6 cellular contexts compared by ENCODE assay signal in genomic region chr1:1616838-1617237, GRCh38. TPM values are rescaled to one million over a fixed set of nuclear protein-coding genes. Genes with fewer than 3 reads are reported as not detected.
A peak's percentile ranks its signal among the peaks of the same experiment; 100 is the strongest.
DNase-seq lines count a peak whose midpoint lies in the region; ATAC-seq and TF ChIP-seq lines count a peak whose summit lies in the region.

No MANE protein-coding gene starts in this region.

- peak overlapping the region; percentile 68 for H3K27ac Mint-ChIP-seq in activated CD8-positive, alpha-beta memory T cell treated with anti-CD3 and anti-CD28 coated beads, Interleukin-2, amount 10 ng/mL, durations not matched to agents 7 days and 5 days

- TF ChIP-seq CTCF in transverse colon (IDR thresholded peaks at IDR 0.05): no peak

- intact Hi-C loops in left cardiac atrium (cut with DNase I) (no loop called here), transverse colon (cut with DNase I; ENCODE audit: low total_unique reads) (no loop called here)

- WGBS in transverse colon (ENCODE audit: low coverage in 1 of 2), 2 donors: 73% methylated on average over 17 of the region's 19 CpGs; no CpG with 5 or more reads in 1 of the 2 donors

- no peaks in the 10 kb centered on the region for H3K9me3 ChIP-seq in transverse colon

- peak overlapping the region in 1 of 4 donors; percentile 100 for H3K27ac ChIP-seq in transverse colon

- peaks cover 20 to 30% (median 28%) of the 10 kb centered on the region in 4 donors for H3K4me1 ChIP-seq in transverse colon

- H3K36me3 ChIP-seq in transverse colon: no peaks in the 10 kb centered on the region

- TF ChIP-seq POLR2A in transverse colon (IDR thresholded peaks at IDR 0.05): peak; percentile 6

- H3K4me1 Mint-ChIP-seq in activated CD8-positive, alpha-beta memory T cell treated with anti-CD3 and anti-CD28 coated beads, Interleukin-2, amount 10 ng/mL, durations not matched to agents 7 days and 5 days: peaks cover 31% of the 10 kb centered on the region

- CTCF ChIA-PET in activated CD8-positive, alpha-beta memory T cell treated with anti-CD3 and anti-CD28 coated beads, Interleukin-2, amount 10 ng/mL, durations not matched to agents 7 days and 5 days (lab: Charles Lee): interaction anchor here (4.9 kb wide), 1 partner anchor 13 kb away, joined by 30 read pairs; no protein-coding TSS in a partner anchor

- peak overlapping the region; percentile 49 to 98 (median 94) for H3K4me3 ChIP-seq in transverse colon

- peaks cover 4% of the 10 kb centered on the region for H3K36me3 Mint-ChIP-seq in activated CD8-positive, alpha-beta memory T cell treated with anti-CD3 and anti-CD28 coated beads, Interleukin-2, amount 10 ng/mL, durations not matched to agents 7 days and 5 days

- no peak for DNase-seq in activated CD8-positive, alpha-beta memory T cell treated with anti-CD3 and anti-CD28 coated beads, Interleukin-2, amount 10 ng/mL, durations not matched to agents 7 days and 5 days
- DNase-seq in activated CD8-positive, alpha-beta memory T cell treated with anti-CD3 and anti-CD28 coated beads, Interleukin-2, amount 50 U/mL, for 4 hours: no peak
- peak; percentile 40 for DNase-seq in left cardiac atrium
- DNase-seq in transverse colon: peak; percentile 7
- DNase-seq in AML-193 (lab: John Stamatoyannopoulos, UW): no peak

- in situ Hi-C loops in transverse colon (cut with MboI; ENCODE audit: low pct_ligation_motif_present in 1 of 4, low pct_unique_long_range_greater_than_20kb in 1 of 4, low sequenced_read_pairs in 3 of 4): no loop called here

- no peaks in the 10 kb centered on the region for H3K27me3 Mint-ChIP-seq in activated CD8-positive, alpha-beta memory T cell treated with anti-CD3 and anti-CD28 coated beads, Interleukin-2, amount 10 ng/mL, durations not matched to agents 7 days and 5 days

- ATAC-seq in activated CD8-positive, alpha-beta memory T cell treated with anti-CD3 and anti-CD28 coated beads, Interleukin-2, amount 10 ng/mL, durations not matched to agents 7 days and 5 days: no peak
- ATAC-seq in left cardiac atrium (no peak), GM19397 (IDR thresholded peaks at IDR 0.05; ENCODE audit: unreplicated experiment) (no peak)

- H3K9me3 Mint-ChIP-seq in activated CD8-positive, alpha-beta memory T cell treated with anti-CD3 and anti-CD28 coated beads, Interleukin-2, amount 10 ng/mL, durations not matched to agents 7 days and 5 days (ENCODE audit: low read depth): no peaks in the 10 kb centered on the region

- H3K27me3 ChIP-seq in transverse colon: no peaks in the 10 kb centered on the region

- TF ChIP-seq EP300 in transverse colon (IDR thresholded peaks at IDR 0.05; ENCODE audit: low read depth): no peak

- H3K4me3 Mint-ChIP-seq in activated CD8-positive, alpha-beta memory T cell treated with anti-CD3 and anti-CD28 coated beads, Interleukin-2, amount 10 ng/mL, durations not matched to agents 7 days and 5 days: peak overlapping the region; percentile 75

RNA-seq across cellular contexts. Expression of gene MIB2, which starts 1.5 kb away (rescaled TPM):
- total RNA-seq in activated CD8-positive, alpha-beta memory T cell treated with anti-CD3 and anti-CD28 coated beads, Interleukin-2, amount 10 ng/mL, durations not matched to agents 7 days and 5 days: 10 to 100 TPM; 40.0 to 48.3 TPM
- total RNA-seq in left cardiac atrium (10 to 100 TPM; 56.4 to 58.1 TPM), transverse colon (100 to 1,000 TPM in 3 of 4 donors, 10 to 100 TPM in 1; 94.2 to 346 (median 224) TPM)

RNA-seq across cellular contexts. Expression of gene MMP23B, which starts 15.1 kb away (rescaled TPM):
- total RNA-seq in activated CD8-positive, alpha-beta memory T cell treated with anti-CD3 and anti-CD28 coated beads, Interleukin-2, amount 10 ng/mL, durations not matched to agents 7 days and 5 days: 1 to 10 TPM in 1 of 2 experiments, under 1 TPM in 1; 0.79 to 1.2 TPM
- total RNA-seq in left cardiac atrium: 10 to 100 TPM in 1 of 2 donors, 1 to 10 TPM in 1; 9.5 to 11.0 TPM
- total RNA-seq in transverse colon: 10 to 100 TPM in 2 of 4 donors, 1 to 10 TPM in 2; 4.9 to 58.9 (median 9.9) TPM

RNA-seq across cellular contexts. Expression of gene FNDC10, which starts 16.9 kb away (rescaled TPM):
- total RNA-seq in activated CD8-positive, alpha-beta memory T cell treated with anti-CD3 and anti-CD28 coated beads, Interleukin-2, amount 10 ng/mL, durations not matched to agents 7 days and 5 days: 1 to 10 TPM; 3.1 to 4.4 TPM
- 1 to 10 TPM; 1.3 to 2.5 TPM for total RNA-seq in left cardiac atrium
- 1 to 10 TPM; 1.5 to 4.6 (median 3.7) TPM for total RNA-seq in transverse colon

RNA-seq across cellular contexts. Expression of gene CDK11B, which starts 42.0 kb away (rescaled TPM):
- total RNA-seq in activated CD8-positive, alpha-beta memory T cell treated with anti-CD3 and anti-CD28 coated beads, Interleukin-2, amount 10 ng/mL, durations not matched to agents 7 days and 5 days: 10 to 100 TPM; 40.5 to 45.9 TPM
- total RNA-seq in left cardiac atrium: 10 to 100 TPM; 17.0 to 18.8 TPM
- total RNA-seq in transverse colon: 100 to 1,000 TPM in 1 of 4 donors, 10 to 100 TPM in 3; 28.4 to 183 (median 60.5) TPM

RNA-seq across cellular contexts. Expression of gene SSU72, which starts 42.2 kb away (rescaled TPM):
- total RNA-seq in activated CD8-positive, alpha-beta memory T cell treated with anti-CD3 and anti-CD28 coated beads, Interleukin-2, amount 10 ng/mL, durations not matched to agents 7 days and 5 days: 100 to 1,000 TPM; 114 to 132 TPM
- total RNA-seq in left cardiac atrium: 100 to 1,000 TPM; 107 to 118 TPM
- total RNA-seq in transverse colon: 100 to 1,000 TPM in 3 of 4 donors, 10 to 100 TPM in 1; 95.0 to 162 (median 136) TPM

Comparison
In these comparisons a context has a peak if more than half of its experiments do, and no peak if none do; other contexts are left out.
1. DNase-seq: peak in left cardiac atrium (single experiment) and transverse colon (single experiment); none in activated CD8-positive, alpha-beta memory T cell treated with anti-CD3 and anti-CD28 coated beads, Interleukin-2, amount 10 ng/mL, durations not matched to agents 7 days and 5 days (single experiment), activated CD8-positive, alpha-beta memory T cell treated with anti-CD3 and anti-CD28 coated beads, Interleukin-2, amount 50 U/mL, for 4 hours (single experiment) and AML-193 (0 of 2).